20 cellular contexts compared by ENCODE assay signal in genomic region chr1:213399695-213400094, GRCh38.
A peak's percentile ranks its signal among the peaks of the same experiment; 100 is the strongest.
DNase-seq lines count a peak whose midpoint lies in the region; ATAC-seq and TF ChIP-seq lines count a peak whose summit lies in the region.
"Had no signal": no experiment of that assay in that cellular context is flagged by ENCODE, and none has a peak within 500 bp of the region (broad histone marks: within the 10 kb centered on the region; RNA-seq: fewer than 3 reads in every experiment).

No MANE protein-coding gene starts in this region.

- H3K79me2 ChIP-seq in GM23338 (replicated peaks; ENCODE audit: insufficient read depth): no peaks in the 10 kb centered on the region
- H3K79me2 ChIP-seq in neural progenitor cell (ENCODE audit: low read depth): no peaks in the 10 kb centered on the region

- peak; percentile 46 for DNase-seq in GM23338 (ENCODE audit: low spot score)
- peak; percentile 78 for DNase-seq in SK-MEL-5 (ENCODE audit: low read depth, low spot score)
- no peak for DNase-seq in left cardiac atrium
- peak; percentile 79 for DNase-seq in neural progenitor cell (ENCODE audit: low spot score)
- no peak for DNase-seq in activated CD8-positive, alpha-beta memory T cell treated with anti-CD3 and anti-CD28 coated beads, Interleukin-2, amount 50 U/mL, for 48 hours
- DNase-seq in activated CD4-positive, alpha-beta T cell treated with anti-CD3 and anti-CD28 coated beads for 48 hours: no peak
- DNase-seq: activated CD4-positive, alpha-beta T cell treated with anti-CD3 and anti-CD28 coated beads for 4 hours; Calu3; effector memory CD8-positive, alpha-beta T cell; GOT3; NCI-H1436; NCI-H446 treated with DMSO at 0.1 percent for 48 hours; SHP77 treated with DMSO at 0.1 percent for 48 hours; stimulated activated CD4-positive, alpha-beta T cell treated with anti-CD3 and anti-CD28 coated beads, Interleukin-4, amount 100 ng/mL, for 1 hour; T-helper 9 cell had no signal

- no peaks in the 10 kb centered on the region for H3K9me3 ChIP-seq in neural progenitor cell (ENCODE audit: low read depth)
- H3K9me3 ChIP-seq in gastroesophageal sphincter: no peaks in the 10 kb centered on the region
- H3K9me3 ChIP-seq: suprapubic skin had no signal

- H3K4me1 ChIP-seq in GM23338 (ENCODE audit: insufficient read depth): no peaks in the 10 kb centered on the region
- H3K4me1 ChIP-seq in neural progenitor cell: peaks cover 19% of the 10 kb centered on the region
- no peaks in the 10 kb centered on the region for H3K4me1 ChIP-seq in gastroesophageal sphincter

- H3F3A ChIP-seq in GM23338 (replicated peaks; ENCODE audit: low read depth): no peaks in the 10 kb centered on the region
- peaks cover 5% of the 10 kb centered on the region for H3F3A ChIP-seq in neural progenitor cell (ENCODE audit: low read depth)

- H3K27me3 Mint-ChIP-seq in GM23338 (ENCODE audit: insufficient read depth, low read depth, poor library complexity): peaks cover 4% of the 10 kb centered on the region
- no peaks in the 10 kb centered on the region for H3K27me3 Mint-ChIP-seq in neural progenitor cell (ENCODE audit: insufficient read depth, low read depth)

- no peaks in the 10 kb centered on the region for H3K36me3 Mint-ChIP-seq in GM23338 (ENCODE audit: low read depth)
- H3K36me3 Mint-ChIP-seq in neural progenitor cell: peaks cover 2% of the 10 kb centered on the region
- H3K36me3 Mint-ChIP-seq: memory B cell had no signal

- no peaks in the 10 kb centered on the region for H3K36me3 ChIP-seq in GM23338 (ENCODE audit: insufficient read depth)
- H3K36me3 ChIP-seq in neural progenitor cell: no peaks in the 10 kb centered on the region
- no peaks in the 10 kb centered on the region for H3K36me3 ChIP-seq in gastroesophageal sphincter
- H3K36me3 ChIP-seq: suprapubic skin had no signal

- no peak overlapping the region for H3K27ac ChIP-seq in GM23338 (ENCODE audit: low read depth)
- H3K27ac ChIP-seq in neural progenitor cell: no peak overlapping the region
- no peak overlapping the region for H3K27ac ChIP-seq in gastroesophageal sphincter
- H3K27ac ChIP-seq: suprapubic skin had no signal

- 59 to 72% methylated on average over 4 to 10 of the region's 10 CpGs for WGBS in gastroesophageal sphincter (ENCODE audit: low coverage in 1 of 2), 2 donors

- intact Hi-C loops in left cardiac atrium (cut with DNase I): no loop called here

- peaks cover 17% of the 10 kb centered on the region for H3K9me2 ChIP-seq in GM23338 (ENCODE audit: insufficient read depth)

- no peak for TF ChIP-seq EP300 in gastroesophageal sphincter (IDR thresholded peaks at IDR 0.05)

- TF ChIP-seq CTCF in GM23338 (conservative IDR thresholded peaks at IDR 0.05; ENCODE audit: low read depth in 2 of 2): no peak
- TF ChIP-seq CTCF in neural progenitor cell (IDR thresholded peaks at IDR 0.05): no peak
- TF ChIP-seq CTCF in gastroesophageal sphincter (IDR thresholded peaks at IDR 0.05): no peak

- H2AFZ ChIP-seq in GM23338 (peak overlapping the region; percentile 66), neural progenitor cell (replicated peaks) (peak overlapping the region; percentile 59)

- H3K4me3 ChIP-seq in GM23338 (no peak overlapping the region), neural progenitor cell (no peak overlapping the region), gastroesophageal sphincter (no peak overlapping the region)
- H3K4me3 ChIP-seq: suprapubic skin had no signal

- no peaks in the 10 kb centered on the region for H3K27me3 ChIP-seq in GM23338 (ENCODE audit: insufficient read depth)
- H3K27me3 ChIP-seq in neural progenitor cell: no peaks in the 10 kb centered on the region
- peaks cover 4% of the 10 kb centered on the region for H3K27me3 ChIP-seq in gastroesophageal sphincter

- H4K20me1 ChIP-seq in GM23338 (replicated peaks; ENCODE audit: insufficient read depth) (no peaks in the 10 kb centered on the region), neural progenitor cell (ENCODE audit: low read depth) (no peaks in the 10 kb centered on the region)

- in situ Hi-C loops in SK-MEL-5 (cut with HindIII; ENCODE audit: low pct_unique_long_range_greater_than_20kb, low sequenced_read_pairs): no loop called here

- H3K9me3 Mint-ChIP-seq in GM23338: no peaks in the 10 kb centered on the region
- H3K9me3 Mint-ChIP-seq in neural progenitor cell: peaks cover 3% of the 10 kb centered on the region
- H3K9me3 Mint-ChIP-seq: effector memory CD8-positive, alpha-beta T cell had no signal

- H3K4me1 Mint-ChIP-seq in GM23338: no peaks in the 10 kb centered on the region
- peaks cover 5% of the 10 kb centered on the region for H3K4me1 Mint-ChIP-seq in neural progenitor cell
- H3K4me1 Mint-ChIP-seq: memory B cell had no signal

- ATAC-seq in GM23338 (peak; percentile 63), left cardiac atrium (peak; percentile 77 to 85), gastroesophageal sphincter (no peak), HG03135 (IDR thresholded peaks at IDR 0.05; ENCODE audit: unreplicated experiment) (no peak)
- ATAC-seq: effector memory CD8-positive, alpha-beta T cell had no signal

- no peak overlapping the region for H3K4me2 ChIP-seq in GM23338
- peak overlapping the region; percentile 16 for H3K4me2 ChIP-seq in neural progenitor cell

- H3K27ac Mint-ChIP-seq in GM23338 (no peak overlapping the region), neural progenitor cell (no peak overlapping the region)
- H3K27ac Mint-ChIP-seq: activated naive CD8-positive, alpha-beta T cell; effector memory CD8-positive, alpha-beta T cell; memory B cell had no signal

- no peak overlapping the region for H3K4me3 Mint-ChIP-seq in GM23338
- no peak overlapping the region for H3K4me3 Mint-ChIP-seq in neural progenitor cell
- H3K4me3 Mint-ChIP-seq: activated naive CD8-positive, alpha-beta T cell; effector memory CD8-positive, alpha-beta T cell; memory B cell had no signal

- no peak for TF ChIP-seq POLR2A in gastroesophageal sphincter (IDR thresholded peaks at IDR 0.05)

- no peak overlapping the region for H3K9ac ChIP-seq in neural progenitor cell

TF ChIP-seq in GM23338, 12 proteins besides CTCF, POLR2A, EP300 and RAD21:
- no peak for TF ChIP-seq POLR2AphosphoS5 (IDR thresholded peaks at IDR 0.05; ENCODE audit: low read depth)
- no peak for TF ChIP-seq JUNB (IDR thresholded peaks at IDR 0.05; ENCODE audit: unreplicated experiment)
- no peak for TF ChIP-seq STAT1 (IDR thresholded peaks at IDR 0.05; ENCODE audit: unreplicated experiment)
- no peak for TF ChIP-seq EZH2phosphoT487 (IDR thresholded peaks at IDR 0.05; ENCODE audit: unreplicated experiment)
- TF ChIP-seq ZNF331 (CRISPR knock-in tag; IDR thresholded peaks at IDR 0.05; ENCODE audit: low read depth): no peak
- TF ChIP-seq ETS1 (IDR thresholded peaks at IDR 0.05): no peak
- TF ChIP-seq REST (IDR thresholded peaks at IDR 0.05; ENCODE audit: unreplicated experiment): no peak
- TF ChIP-seq ZNF114 (CRISPR knock-in tag; IDR thresholded peaks at IDR 0.05): no peak

Comparison
In these comparisons a context has a peak if more than half of its experiments do, and no peak if none do; other contexts are left out.
1. ATAC-seq: peak in GM23338 (single experiment) and left cardiac atrium (2 of 2); none in gastroesophageal sphincter (single experiment) and HG03135 (single experiment).
2. DNase-seq: peak in GM23338 (single experiment), SK-MEL-5 (single experiment) and neural progenitor cell (single experiment); none in left cardiac atrium (single experiment), activated CD8-positive, alpha-beta memory T cell treated with anti-CD3 and anti-CD28 coated beads, Interleukin-2, amount 50 U/mL, for 48 hours (single experiment) and activated CD4-positive, alpha-beta T cell treated with anti-CD3 and anti-CD28 coated beads for 48 hours (single experiment).